1 cellular context compared by ENCODE assay signal in the genomic region with DNA sequence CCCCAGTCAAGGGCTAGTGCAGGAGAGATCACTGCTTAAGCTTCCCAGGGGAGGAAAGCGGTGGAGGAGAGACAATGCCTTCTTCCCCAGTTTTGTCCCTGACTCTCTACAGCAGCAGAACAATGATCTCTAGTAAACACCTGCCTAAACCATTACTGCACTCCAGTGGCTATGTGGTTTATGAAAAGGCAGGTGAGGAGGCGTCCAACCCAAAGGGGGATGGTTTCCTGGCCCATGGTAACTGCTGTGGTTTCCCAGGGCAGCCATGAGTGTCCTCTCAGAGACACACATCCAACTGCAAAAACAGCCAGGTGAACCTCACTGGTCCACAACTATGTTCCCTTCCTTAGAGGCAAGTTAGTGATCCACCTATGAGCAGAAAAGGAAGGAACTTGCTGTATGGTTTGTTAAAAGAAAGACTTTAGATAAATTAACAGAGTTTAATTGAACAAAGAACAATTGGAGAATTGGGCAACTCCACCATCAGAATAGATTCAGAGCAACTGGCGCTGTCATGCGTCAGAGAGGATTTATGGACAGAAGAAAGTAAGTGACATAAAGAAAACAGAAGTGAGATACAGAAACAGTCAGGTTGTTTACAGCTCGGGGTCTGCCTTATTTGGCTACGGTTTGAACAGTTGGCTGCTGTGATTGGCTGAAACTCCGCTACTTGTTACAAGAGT.
A peak's percentile ranks its signal among the peaks of the same experiment; 100 is the strongest.
TF ChIP-seq lines count a peak whose summit lies in the region.

No MANE protein-coding gene starts in this region.

TF ChIP-seq in GM12878, 131 proteins besides CTCF, POLR2A, EP300 and RAD21 (continued from another document):
- TF ChIP-seq RUNX3 (IDR thresholded peaks at IDR 0.05; ENCODE audit: low read length) (no peak), IKZF2 (IDR thresholded peaks at IDR 0.05) (peak; percentile 92 to 94), YBX1 (IDR thresholded peaks at IDR 0.05) (no peak), MYB (IDR thresholded peaks at IDR 0.05; ENCODE audit: borderline replicate concordance, low read depth, low read length) (no peak; the same call in 1 of the 2 replicates), ETV6 (conservative IDR thresholded peaks at IDR 0.05 in 1 of 2, IDR thresholded peaks at IDR 0.05 in 1 of 2; ENCODE audit: borderline replicate concordance in 1 of 2, low read depth in 1 of 2) (peak in 1 of 2 experiments; percentile 59; a peak in 1 of 4 replicates), IKZF1 (conservative IDR thresholded peaks at IDR 0.05) (peak; percentile 93), CHD4 (IDR thresholded peaks at IDR 0.05) (no peak)
- TF ChIP-seq, protein P1, sequence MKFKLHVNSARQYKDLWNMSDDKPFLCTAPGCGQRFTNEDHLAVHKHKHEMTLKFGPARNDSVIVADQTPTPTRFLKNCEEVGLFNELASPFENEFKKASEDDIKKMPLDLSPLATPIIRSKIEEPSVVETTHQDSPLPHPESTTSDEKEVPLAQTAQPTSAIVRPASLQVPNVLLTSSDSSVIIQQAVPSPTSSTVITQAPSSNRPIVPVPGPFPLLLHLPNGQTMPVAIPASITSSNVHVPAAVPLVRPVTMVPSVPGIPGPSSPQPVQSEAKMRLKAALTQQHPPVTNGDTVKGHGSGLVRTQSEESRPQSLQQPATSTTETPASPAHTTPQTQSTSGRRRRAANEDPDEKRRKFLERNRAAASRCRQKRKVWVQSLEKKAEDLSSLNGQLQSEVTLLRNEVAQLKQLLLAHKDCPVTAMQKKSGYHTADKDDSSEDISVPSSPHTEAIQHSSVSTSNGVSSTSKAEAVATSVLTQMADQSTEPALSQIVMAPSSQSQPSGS (IDR thresholded peaks at IDR 0.05; ENCODE audit: low read length), result no peak
- TF ChIP-seq, protein P2, sequence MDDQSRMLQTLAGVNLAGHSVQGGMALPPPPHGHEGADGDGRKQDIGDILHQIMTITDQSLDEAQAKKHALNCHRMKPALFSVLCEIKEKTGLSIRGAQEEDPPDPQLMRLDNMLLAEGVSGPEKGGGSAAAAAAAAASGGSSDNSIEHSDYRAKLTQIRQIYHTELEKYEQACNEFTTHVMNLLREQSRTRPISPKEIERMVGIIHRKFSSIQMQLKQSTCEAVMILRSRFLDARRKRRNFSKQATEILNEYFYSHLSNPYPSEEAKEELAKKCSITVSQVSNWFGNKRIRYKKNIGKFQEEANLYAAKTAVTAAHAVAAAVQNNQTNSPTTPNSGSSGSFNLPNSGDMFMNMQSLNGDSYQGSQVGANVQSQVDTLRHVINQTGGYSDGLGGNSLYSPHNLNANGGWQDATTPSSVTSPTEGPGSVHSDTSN (IDR thresholded peaks at IDR 0.05; ENCODE audit: insufficient replicate concordance, low read depth, low read length), result peak; percentile 81
- TF ChIP-seq, protein P3, sequence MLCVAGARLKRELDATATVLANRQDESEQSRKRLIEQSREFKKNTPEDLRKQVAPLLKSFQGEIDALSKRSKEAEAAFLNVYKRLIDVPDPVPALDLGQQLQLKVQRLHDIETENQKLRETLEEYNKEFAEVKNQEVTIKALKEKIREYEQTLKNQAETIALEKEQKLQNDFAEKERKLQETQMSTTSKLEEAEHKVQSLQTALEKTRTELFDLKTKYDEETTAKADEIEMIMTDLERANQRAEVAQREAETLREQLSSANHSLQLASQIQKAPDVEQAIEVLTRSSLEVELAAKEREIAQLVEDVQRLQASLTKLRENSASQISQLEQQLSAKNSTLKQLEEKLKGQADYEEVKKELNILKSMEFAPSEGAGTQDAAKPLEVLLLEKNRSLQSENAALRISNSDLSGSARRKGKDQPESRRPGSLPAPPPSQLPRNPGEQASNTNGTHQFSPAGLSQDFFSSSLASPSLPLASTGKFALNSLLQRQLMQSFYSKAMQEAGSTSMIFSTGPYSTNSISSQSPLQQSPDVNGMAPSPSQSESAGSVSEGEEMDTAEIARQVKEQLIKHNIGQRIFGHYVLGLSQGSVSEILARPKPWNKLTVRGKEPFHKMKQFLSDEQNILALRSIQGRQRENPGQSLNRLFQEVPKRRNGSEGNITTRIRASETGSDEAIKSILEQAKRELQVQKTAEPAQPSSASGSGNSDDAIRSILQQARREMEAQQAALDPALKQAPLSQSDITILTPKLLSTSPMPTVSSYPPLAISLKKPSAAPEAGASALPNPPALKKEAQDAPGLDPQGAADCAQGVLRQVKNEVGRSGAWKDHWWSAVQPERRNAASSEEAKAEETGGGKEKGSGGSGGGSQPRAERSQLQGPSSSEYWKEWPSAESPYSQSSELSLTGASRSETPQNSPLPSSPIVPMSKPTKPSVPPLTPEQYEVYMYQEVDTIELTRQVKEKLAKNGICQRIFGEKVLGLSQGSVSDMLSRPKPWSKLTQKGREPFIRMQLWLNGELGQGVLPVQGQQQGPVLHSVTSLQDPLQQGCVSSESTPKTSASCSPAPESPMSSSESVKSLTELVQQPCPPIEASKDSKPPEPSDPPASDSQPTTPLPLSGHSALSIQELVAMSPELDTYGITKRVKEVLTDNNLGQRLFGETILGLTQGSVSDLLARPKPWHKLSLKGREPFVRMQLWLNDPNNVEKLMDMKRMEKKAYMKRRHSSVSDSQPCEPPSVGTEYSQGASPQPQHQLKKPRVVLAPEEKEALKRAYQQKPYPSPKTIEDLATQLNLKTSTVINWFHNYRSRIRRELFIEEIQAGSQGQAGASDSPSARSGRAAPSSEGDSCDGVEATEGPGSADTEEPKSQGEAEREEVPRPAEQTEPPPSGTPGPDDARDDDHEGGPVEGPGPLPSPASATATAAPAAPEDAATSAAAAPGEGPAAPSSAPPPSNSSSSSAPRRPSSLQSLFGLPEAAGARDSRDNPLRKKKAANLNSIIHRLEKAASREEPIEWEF (IDR thresholded peaks at IDR 0.05; ENCODE audit: insufficient replicate concordance, low read depth, low read length), result peak; percentile 28
